Comparison of ENCODE assay signal across 8 cellular contexts in the genomic region with DNA sequence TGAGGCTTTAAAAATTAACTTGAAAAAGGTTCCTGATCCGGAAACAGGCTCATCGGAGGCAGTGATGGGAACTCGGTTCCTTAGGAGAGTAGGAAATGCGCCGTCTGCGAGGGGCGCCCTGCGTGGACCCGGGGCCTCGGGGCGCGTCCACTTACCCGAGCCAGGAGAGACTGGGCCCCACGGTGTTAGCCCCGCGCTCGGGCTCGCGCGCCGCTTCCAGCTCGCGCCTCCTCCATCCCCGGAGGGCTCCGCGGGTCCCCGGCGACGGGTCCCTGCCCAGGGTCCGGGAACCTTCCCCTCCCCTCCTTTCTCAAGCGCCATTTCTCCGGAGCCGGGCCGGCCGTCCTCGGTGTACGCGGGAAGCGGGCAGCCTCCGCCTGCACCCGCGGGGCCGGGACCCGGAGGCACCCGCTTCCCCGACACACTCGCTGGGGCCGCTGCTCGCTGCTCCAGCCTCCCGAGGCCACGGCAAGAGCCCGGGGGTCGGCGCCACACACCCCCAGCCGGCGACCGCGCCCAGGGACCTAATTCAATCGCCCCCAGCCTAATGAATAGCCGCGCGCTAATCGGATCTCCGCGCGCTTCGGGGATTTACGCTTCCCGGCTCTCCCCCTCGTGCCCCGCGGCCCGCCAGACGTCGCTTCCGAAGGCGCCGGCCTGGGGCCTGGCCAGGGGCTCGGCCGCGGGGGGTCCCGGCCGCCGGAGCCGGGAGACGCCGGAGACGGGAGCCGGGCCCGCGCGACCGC. TPM values are rescaled to one million over a fixed set of nuclear protein-coding genes. Genes with fewer than 3 reads are reported as not detected.
DNase-seq lines count a peak whose midpoint lies in the region; ATAC-seq and TF ChIP-seq lines count a peak whose summit lies in the region.

No MANE protein-coding gene starts in this region.

- no TSS peak for BruUV-seq in Caco-2 (replicated peaks; lab: Mats Ljungman, UMichigan)

- H2AFZ ChIP-seq in neural progenitor cell (replicated peaks): no peak overlapping the region

- H3K79me2 ChIP-seq in neural progenitor cell (ENCODE audit: low read depth): peaks cover 79% of the 10 kb centered on the region

- DNase-seq in Caco-2 (peak in 1 of 2 experiments; percentile 49), NCI-H69 (lab: John Stamatoyannopoulos, UW) (peak; percentile 71), epithelial cell of prostate (ENCODE audit: low read depth, low spot score) (no peak), neural progenitor cell (ENCODE audit: low spot score) (peak; percentile 88), NCI-H1694 treated with DMSO at 0.1 percent for 48 hours (lab: John Stamatoyannopoulos, UW) (no peak), HK-2 (ENCODE audit: unreplicated experiment) (no peak)
- DNase-seq in stimulated activated CD4-positive, alpha-beta T cell treated with anti-CD3 and anti-CD28 coated beads, Interleukin-4, amount 100 ng/mL, for 4 hours: no peak

- ATAC-seq in GM19395 (IDR thresholded peaks at IDR 0.05; ENCODE audit: unreplicated experiment): no peak

- peak overlapping the region; percentile 64 for H3K27ac ChIP-seq in epithelial cell of prostate
- H3K27ac ChIP-seq in neural progenitor cell: peak overlapping the region; percentile 99

- H3K9ac ChIP-seq in neural progenitor cell: peak overlapping the region; percentile 77

- peaks cover 28% of the 10 kb centered on the region for H3K4me1 Mint-ChIP-seq in Caco-2 (ENCODE audit: low read depth, unreplicated experiment)
- peaks cover 47% of the 10 kb centered on the region for H3K4me1 Mint-ChIP-seq in neural progenitor cell

- H3K9me3 ChIP-seq in Caco-2 (no peaks in the 10 kb centered on the region), neural progenitor cell (ENCODE audit: low read depth) (no peaks in the 10 kb centered on the region)

- H3K4me3 ChIP-seq in Caco-2 (ENCODE audit: low read depth, low read length) (peak overlapping the region; percentile 80), neural progenitor cell (peak overlapping the region; percentile 86)

- peaks cover 65% of the 10 kb centered on the region for H3F3A ChIP-seq in neural progenitor cell (ENCODE audit: low read depth)

- H3K36me3 ChIP-seq in Caco-2 (ENCODE audit: control insufficient read depth, insufficient read depth, low read length) (peaks cover 3% of the 10 kb centered on the region), neural progenitor cell (no peaks in the 10 kb centered on the region)

- CTCF ChIA-PET in Caco-2 (lab: Charles Lee): interaction anchor here (0.7 to 7.6 kb wide), 5 partner anchors 48 to 92 kb away, joined by 3 to 82 read pairs (median 3); no protein-coding TSS in a partner anchor

- H3K4me3 Mint-ChIP-seq in Caco-2 (ENCODE audit: unreplicated experiment) (peak overlapping the region; percentile 84), neural progenitor cell (peak overlapping the region; percentile 94)

- H4K20me1 ChIP-seq in neural progenitor cell (ENCODE audit: low read depth): peaks cover 77% of the 10 kb centered on the region

- intact Hi-C loops in Caco-2 (cut with micrococcal nuclease; ENCODE audit: unreplicated experiment): loop anchor here (10.0 kb wide), 1 partner anchor 122 kb away; the partner anchor contains the start of gene ACTG1

- H3K36me3 Mint-ChIP-seq in Caco-2 (ENCODE audit: insufficient read depth, unreplicated experiment) (peaks cover 40% of the 10 kb centered on the region), neural progenitor cell (peaks cover 2% of the 10 kb centered on the region)

- peak overlapping the region; percentile 66 for H3K27ac Mint-ChIP-seq in Caco-2 (ENCODE audit: unreplicated experiment)
- H3K27ac Mint-ChIP-seq in neural progenitor cell: peak overlapping the region; percentile 69

- POLR2A ChIA-PET in Caco-2 (lab: Charles Lee): interaction anchor here (0.5 to 2.0 kb wide), 4 partner anchors 27 to 181 kb away, joined by 3 to 4 read pairs (median 4); no protein-coding TSS in a partner anchor

- H3K4me1 ChIP-seq in Caco-2 (peaks cover 21% of the 10 kb centered on the region), neural progenitor cell (peaks cover 52% of the 10 kb centered on the region)

- no peaks in the 10 kb centered on the region for H3K27me3 ChIP-seq in Caco-2 (replicated peaks; ENCODE audit: control insufficient read depth, insufficient read depth, low read length)
- peaks cover 33% of the 10 kb centered on the region for H3K27me3 ChIP-seq in neural progenitor cell

- TF ChIP-seq CTCF in Caco-2 (IDR thresholded peaks at IDR 0.05; ENCODE audit: insufficient read depth in 1 of 2, low read depth in 1 of 2, low read length in 1 of 2, severe bottlenecking in 1 of 2, unreplicated experiment in 1 of 2) (no peak), neural progenitor cell (IDR thresholded peaks at IDR 0.05) (no peak)

- H3K27me3 Mint-ChIP-seq in Caco-2 (ENCODE audit: insufficient read depth, unreplicated experiment) (no peaks in the 10 kb centered on the region), neural progenitor cell (ENCODE audit: insufficient read depth, low read depth) (peaks cover 3% of the 10 kb centered on the region)

- H3K9me3 Mint-ChIP-seq in Caco-2 (ENCODE audit: unreplicated experiment) (no peaks in the 10 kb centered on the region), neural progenitor cell (no peaks in the 10 kb centered on the region)

- peak overlapping the region; percentile 97 for H3K4me2 ChIP-seq in neural progenitor cell

RNA-seq across cellular contexts. Expression of gene BAHCC1, which starts 2.2 kb away (rescaled TPM):
- total RNA-seq in Caco-2 (2022) (10.2 and 15.5 TPM in 2 replicates), neural progenitor cell (ENCODE audit: low replicate concordance) (3.4 and 26.3 TPM in 2 replicates)

Comparison
In these comparisons a context has a peak if more than half of its experiments do, and no peak if none do; other contexts are left out.
1. DNase-seq: peak in NCI-H69 (single experiment) and neural progenitor cell (single experiment); none in epithelial cell of prostate (single experiment), NCI-H1694 treated with DMSO at 0.1 percent for 48 hours (single experiment), stimulated activated CD4-positive, alpha-beta T cell treated with anti-CD3 and anti-CD28 coated beads, Interleukin-4, amount 100 ng/mL, for 4 hours (0 of 2) and HK-2 (single experiment).